ENCODE assay signal across 11 cellular contexts in the genomic region with DNA sequence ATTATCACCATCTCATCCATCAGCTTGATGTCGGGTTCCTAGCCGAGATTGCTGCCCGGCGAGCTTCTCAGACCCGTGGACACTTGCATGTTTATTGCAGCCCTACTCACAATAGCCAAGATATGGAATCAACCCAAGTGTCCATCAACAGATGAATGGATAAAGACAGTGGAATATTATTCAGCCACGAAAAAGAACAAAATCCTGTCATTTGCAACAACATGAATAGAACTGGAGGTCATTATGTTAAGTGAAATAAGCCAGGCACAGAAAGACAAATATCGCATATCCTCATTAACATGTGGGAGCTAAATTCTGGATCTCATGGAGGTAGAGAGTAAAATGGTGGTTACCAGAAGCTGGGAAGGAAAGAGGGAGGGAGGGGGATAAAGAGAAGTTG.
"Had no signal": no experiment of that assay in that cellular context is flagged by ENCODE, and none has a peak within 500 bp of the region (broad histone marks: within the 10 kb centered on the region; RNA-seq: fewer than 3 reads in every experiment).

No MANE protein-coding gene starts in this region.

- H3K9ac ChIP-seq: GM23248 had no signal

- FAIRE-seq: H1, H54 had no signal

- H3K4me3 ChIP-seq: GM23248, GM23338, HAP-1 had no signal

- ATAC-seq: GM23338, HCT116 had no signal

- H3K36me3 ChIP-seq: HAP-1 had no signal

- DNase-seq: GM23248, GOT3, H7, H9, HCEC 1CT, HFFc6 had no signal

- H2AFZ ChIP-seq: GM23248, GM23338 had no signal

- H3K9me3 ChIP-seq: HAP-1 had no signal

- H3K4me1 ChIP-seq: HAP-1 had no signal

- H3K4me2 ChIP-seq: GM23338 had no signal

- H3K27ac ChIP-seq: GM23248 had no signal
